Comparison of ENCODE assay signal across 14 cellular contexts in genomic region chr15:36590838-36591237, GRCh38. TPM values are rescaled to one million over a fixed set of nuclear protein-coding genes. Genes with fewer than 3 reads are reported as not detected.
DNase-seq lines count a peak whose midpoint lies in the region; ATAC-seq and TF ChIP-seq lines count a peak whose summit lies in the region.
"Had no signal": no experiment of that assay in that cellular context is flagged by ENCODE, and none has a peak within 500 bp of the region (broad histone marks: within the 10 kb centered on the region; RNA-seq: fewer than 3 reads in every experiment).

No MANE protein-coding gene starts in this region.

- H4K8ac ChIP-seq in IMR-90 (ENCODE audit: low read depth in 2 of 2, low read length in 2 of 2), result no peak overlapping the region

- in situ Hi-C loops in IMR-90 (cut with MboI; ENCODE audit: low sequenced_read_pairs) (no loop called here), brain microvascular endothelial cell (cut with HindIII; ENCODE audit: low pct_ligation_motif_present, low sequenced_read_pairs) (no loop called here)

- peaks cover 19 to 36% of the 10 kb centered on the region in 2 experiments for H3K79me1 ChIP-seq in IMR-90 (ENCODE audit: low read depth in 1 of 2, low read length in 2 of 2)

- H2AK5ac ChIP-seq in IMR-90 (ENCODE audit: low read depth, low read length), result no peak overlapping the region

- H3K27ac Mint-ChIP-seq in activated naive CD8-positive, alpha-beta T cell treated with anti-CD3 and anti-CD28 coated beads, Interleukin-2, amount 10 ng/mL, durations not matched to agents 7 days and 5 days, result no peak overlapping the region
- no peak overlapping the region for H3K27ac Mint-ChIP-seq in activated naive CD8-positive, alpha-beta T cell treated with anti-CD3 and anti-CD28 coated beads, Interleukin-2, amount 50 U/mL, for 24 hours
- H3K27ac Mint-ChIP-seq: T-helper 2 cell treated with Interferon-gamma antibody and Interleukin-4, amounts not matched to agents 5 μg/mL and 100 μg/mL, for 36 hours had no signal

- no peak overlapping the region for H2BK120ac ChIP-seq in IMR-90 (ENCODE audit: low read depth, low read length)

- no peak overlapping the region for H3K56ac ChIP-seq in IMR-90 (ENCODE audit: extremely low read depth, insufficient read depth, low read length)

- H2BK15ac ChIP-seq in IMR-90 (ENCODE audit: low read depth, low read length), result 0 out of 3 replicates have a peak overlapping the region, but pooled peaks have one; percentile 4

- dilution Hi-C loops in IMR-90 (cut with HindIII; ENCODE audit: low sequenced_read_pairs, unreplicated experiment), result no loop called here

- H4K91ac ChIP-seq in IMR-90 (ENCODE audit: insufficient read depth, low read depth, low read length), result no peak overlapping the region

- H3K23ac ChIP-seq in IMR-90 (ENCODE audit: low read depth, low read length), result no peak overlapping the region

- no peak overlapping the region for H3K14ac ChIP-seq in IMR-90 (replicated peaks; ENCODE audit: low read depth, low read length)

- no peak for DNase-seq in activated naive CD8-positive, alpha-beta T cell treated with anti-CD3 and anti-CD28 coated beads, Interleukin-2, amount 10 ng/mL, durations not matched to agents 7 days and 5 days
- DNase-seq in activated naive CD8-positive, alpha-beta T cell treated with anti-CD3 and anti-CD28 coated beads, Interleukin-2, amount 50 U/mL, for 24 hours, result no peak
- DNase-seq in IMR-90 (peak; percentile 96), brain microvascular endothelial cell (peak; percentile 95), GM20000 (ENCODE audit: low spot score) (no peak), DMS114 treated with DMSO at 0.1 percent for 48 hours (lab: John Stamatoyannopoulos, UW; ENCODE audit: unreplicated experiment) (no peak)
- DNase-seq in activated naive CD4-positive, alpha-beta T cell treated with anti-CD3 and anti-CD28 coated beads, Interleukin-2, amount 50 U/mL, for 16 hours, result no peak
- DNase-seq: activated CD8-positive, alpha-beta memory T cell treated with anti-CD3 and anti-CD28 coated beads, Interleukin-2, amount 50 U/mL, for 4 hours; anterior cingulate cortex; GOT3; KBM-7; NCI-H2081 treated with DMSO at 0.1 percent for 48 hours had no signal

- WGBS in IMR-90 (ENCODE audit: extremely low coverage in 2 of 2, insufficient read length in 1 of 2), 2 experiments, result no CpG with 5 or more reads among the region's 2 CpGs

- H3K27me3 Mint-ChIP-seq in activated naive CD8-positive, alpha-beta T cell treated with anti-CD3 and anti-CD28 coated beads, Interleukin-2, amount 10 ng/mL, durations not matched to agents 7 days and 5 days, result no peaks in the 10 kb centered on the region
- no peaks in the 10 kb centered on the region for H3K27me3 Mint-ChIP-seq in activated naive CD8-positive, alpha-beta T cell treated with anti-CD3 and anti-CD28 coated beads, Interleukin-2, amount 50 U/mL, for 24 hours

- H3K36me3 ChIP-seq in IMR-90 (ENCODE audit: control insufficient read depth, insufficient read depth, low read length) (no peaks in the 10 kb centered on the region), brain microvascular endothelial cell (replicated peaks) (no peaks in the 10 kb centered on the region), skeletal muscle satellite cell (ENCODE audit: insufficient read depth, low read length) (no peaks in the 10 kb centered on the region)

- H3K36me3 Mint-ChIP-seq in activated naive CD8-positive, alpha-beta T cell treated with anti-CD3 and anti-CD28 coated beads, Interleukin-2, amount 10 ng/mL, durations not matched to agents 7 days and 5 days, result no peaks in the 10 kb centered on the region
- H3K36me3 Mint-ChIP-seq in activated naive CD8-positive, alpha-beta T cell treated with anti-CD3 and anti-CD28 coated beads, Interleukin-2, amount 50 U/mL, for 24 hours (ENCODE audit: low read depth), result no peaks in the 10 kb centered on the region

- no peak overlapping the region for H2BK20ac ChIP-seq in IMR-90 (ENCODE audit: low read depth, low read length)

- POLR2A ChIA-PET in activated naive CD8-positive, alpha-beta T cell treated with anti-CD3 and anti-CD28 coated beads, Interleukin-2, amount 10 ng/mL, durations not matched to agents 7 days and 5 days (lab: Charles Lee), result interaction anchor here (1.1 kb wide), 1 partner anchor 11 kb away, joined by 3 read pairs; the partner anchor contains the start of gene CDIN1
- POLR2A ChIA-PET in IMR-90 (lab: Charles Lee; ENCODE audit: unreplicated experiment), result no interaction called here

- no peak for TF ChIP-seq RAD21 in IMR-90 (IDR thresholded peaks at IDR 0.05; ENCODE audit: low read length)

- no peak overlapping the region for H2AFZ ChIP-seq in IMR-90 (replicated peaks; ENCODE audit: low read length, poor library complexity)

- H3K9me3 Mint-ChIP-seq in activated naive CD8-positive, alpha-beta T cell treated with anti-CD3 and anti-CD28 coated beads, Interleukin-2, amount 10 ng/mL, durations not matched to agents 7 days and 5 days, result no peaks in the 10 kb centered on the region
- H3K9me3 Mint-ChIP-seq in activated naive CD8-positive, alpha-beta T cell treated with anti-CD3 and anti-CD28 coated beads, Interleukin-2, amount 50 U/mL, for 24 hours, result no peaks in the 10 kb centered on the region
- H3K9me3 Mint-ChIP-seq: T-helper 2 cell treated with Interferon-gamma antibody and Interleukin-4, amounts not matched to agents 5 μg/mL and 100 μg/mL, for 36 hours had no signal

- H3K4me1 Mint-ChIP-seq in activated naive CD8-positive, alpha-beta T cell treated with anti-CD3 and anti-CD28 coated beads, Interleukin-2, amount 10 ng/mL, durations not matched to agents 7 days and 5 days, result peaks cover 10% of the 10 kb centered on the region
- H3K4me1 Mint-ChIP-seq in activated naive CD8-positive, alpha-beta T cell treated with anti-CD3 and anti-CD28 coated beads, Interleukin-2, amount 50 U/mL, for 24 hours, result peaks cover 13% of the 10 kb centered on the region

- TF ChIP-seq POLR2A in IMR-90 (IDR thresholded peaks at IDR 0.05; ENCODE audit: low read depth, low read length), result no peak

- H3K4ac ChIP-seq in IMR-90 (ENCODE audit: low read depth, low read length), result peak overlapping the region; percentile 40; the same call in 1 of the 2 replicates

- peaks cover 8% of the 10 kb centered on the region; the same call in 1 of the 2 replicates for H3K9me1 ChIP-seq in IMR-90 (ENCODE audit: insufficient read depth, low read length)

- no TSS peak for BruUV-seq in IMR-90 (replicated peaks; lab: Mats Ljungman, UMichigan)

- CTCF ChIA-PET in IMR-90 (lab: Yijun Ruan, JAX), result interaction anchor here (1.8 kb wide), 1 partner anchor 90 kb away, joined by 4 read pairs; no protein-coding TSS in a partner anchor

- intact Hi-C loops in IMR-90 (cut with micrococcal nuclease), result loop anchor here (10.0 kb wide), 2 partner anchors 544 to 1066 kb away; no protein-coding TSS in a partner anchor

- H3K4me1 ChIP-seq in IMR-90 (ENCODE audit: control insufficient read depth, insufficient read depth, low read length), result peaks cover 10% of the 10 kb centered on the region
- H3K4me1 ChIP-seq in skeletal muscle satellite cell (ENCODE audit: control insufficient read depth, insufficient read depth, low read length), result peaks cover 26% of the 10 kb centered on the region

- H4K20me1 ChIP-seq in IMR-90 (ENCODE audit: insufficient read depth, low read length), result no peaks in the 10 kb centered on the region

- H3K27me3 ChIP-seq in IMR-90 (ENCODE audit: control insufficient read depth, insufficient read depth, low read length), result no peaks in the 10 kb centered on the region
- no peaks in the 10 kb centered on the region for H3K27me3 ChIP-seq in brain microvascular endothelial cell (replicated peaks)
- H3K27me3 ChIP-seq in skeletal muscle satellite cell (ENCODE audit: control insufficient read depth, insufficient read depth, low read length), result no peaks in the 10 kb centered on the region

- no peak overlapping the region for H3K27ac ChIP-seq in IMR-90 (ENCODE audit: insufficient read depth, low read length)
- H3K27ac ChIP-seq in brain microvascular endothelial cell, result peak overlapping the region; percentile 86

- H3K9ac ChIP-seq in IMR-90 (ENCODE audit: low read depth, low read length) (no peak overlapping the region), skeletal muscle satellite cell (ENCODE audit: low read depth, low read length) (peak overlapping the region; percentile 29)

- no peak overlapping the region for H3K4me3 Mint-ChIP-seq in activated naive CD8-positive, alpha-beta T cell treated with anti-CD3 and anti-CD28 coated beads, Interleukin-2, amount 10 ng/mL, durations not matched to agents 7 days and 5 days
- no peak overlapping the region for H3K4me3 Mint-ChIP-seq in activated naive CD8-positive, alpha-beta T cell treated with anti-CD3 and anti-CD28 coated beads, Interleukin-2, amount 50 U/mL, for 24 hours
- H3K4me3 Mint-ChIP-seq: T-helper 2 cell treated with Interferon-gamma antibody and Interleukin-4, amounts not matched to agents 5 μg/mL and 100 μg/mL, for 36 hours had no signal

- H3K4me2 ChIP-seq in IMR-90 (ENCODE audit: low read depth, low read length), result no peak overlapping the region; the same call in 1 of the 2 replicates
- H3K4me2 ChIP-seq in skeletal muscle satellite cell (ENCODE audit: low read length), result peak overlapping the region; percentile 31

- H2BK5ac ChIP-seq in IMR-90 (ENCODE audit: low read depth, low read length, poor library complexity, severe bottlenecking), result peak overlapping the region; percentile 31

- TF ChIP-seq CTCF in IMR-90 (conservative IDR thresholded peaks at IDR 0.05; ENCODE audit: low read depth, low read length) (no peak), brain microvascular endothelial cell (IDR thresholded peaks at IDR 0.05; ENCODE audit: low read depth, low read length, missing control alignments) (no peak), GM20000 (IDR thresholded peaks at IDR 0.05; ENCODE audit: extremely low read depth, missing control alignments) (no peak)

- no peak overlapping the region for H3K4me3 ChIP-seq in IMR-90 (ENCODE audit: insufficient read depth, low read depth, low read length)
- H3K4me3 ChIP-seq in brain microvascular endothelial cell (ENCODE audit: low read depth, low read length), result no peak overlapping the region
- no peak overlapping the region for H3K4me3 ChIP-seq in skeletal muscle satellite cell (ENCODE audit: low read length)

- H3K9me3 ChIP-seq in IMR-90 (ENCODE audit: control insufficient read depth, insufficient read depth, low read length) (no peaks in the 10 kb centered on the region), skeletal muscle satellite cell (replicated peaks; ENCODE audit: low read length) (no peaks in the 10 kb centered on the region)

- no peak overlapping the region for H2AK9ac ChIP-seq in IMR-90 (replicated peaks; ENCODE audit: low read depth, low read length, poor library complexity)

- ATAC-seq in activated naive CD8-positive, alpha-beta T cell treated with anti-CD3 and anti-CD28 coated beads, Interleukin-2, amount 10 ng/mL, durations not matched to agents 7 days and 5 days (ENCODE audit: low read depth), result peak; percentile 65
- ATAC-seq in activated naive CD8-positive, alpha-beta T cell treated with anti-CD3 and anti-CD28 coated beads, Interleukin-2, amount 50 U/mL, for 24 hours, result no peak
- ATAC-seq in IMR-90 (ENCODE audit: low read depth), result peak; percentile 86

- peak overlapping the region; percentile 20; the same call in 1 of the 2 replicates for H3K18ac ChIP-seq in IMR-90 (ENCODE audit: low read depth, low read length)

- H4K5ac ChIP-seq in IMR-90 (ENCODE audit: low read depth, low read length), result no peak overlapping the region

RNA-seq across cellular contexts. Expression of gene CDIN1, which starts 11.4 kb away (rescaled TPM):
- total RNA-seq in activated naive CD8-positive, alpha-beta T cell treated with anti-CD3 and anti-CD28 coated beads, Interleukin-2, amount 10 ng/mL, durations not matched to agents 7 days and 5 days, result 10 to 100 TPM in 1 of 2 experiments, 1 to 10 TPM in 1; 9.5 to 15.0 TPM
- 17.2 and 36.7 TPM in 2 replicates for total RNA-seq in IMR-90 (2012; rRNA removed)
- polyA plus RNA-seq in IMR-90 (2012; rRNA removed), result 14.2 and 17.4 TPM in 2 replicates
- 17.8 and 25.3 TPM in 2 replicates for polyA plus RNA-seq in IMR-90 (2012; cell fraction: cytosol; rRNA removed)
- 33.8 and 39.3 TPM in 2 replicates for polyA plus RNA-seq in IMR-90 (2012; cell fraction: nucleus; rRNA removed; ENCODE audit: low replicate concordance)
- total RNA-seq in skeletal muscle satellite cell (2012; rRNA removed), result 9.6 and 31.7 TPM in 2 replicates

Comparison
In these comparisons a context has a peak if more than half of its experiments do, and no peak if none do; other contexts are left out.
1. DNase-seq: peak in IMR-90 (single experiment) and brain microvascular endothelial cell (single experiment); none in activated naive CD8-positive, alpha-beta T cell treated with anti-CD3 and anti-CD28 coated beads, Interleukin-2, amount 10 ng/mL, durations not matched to agents 7 days and 5 days (single experiment), activated naive CD8-positive, alpha-beta T cell treated with anti-CD3 and anti-CD28 coated beads, Interleukin-2, amount 50 U/mL, for 24 hours (single experiment), activated naive CD4-positive, alpha-beta T cell treated with anti-CD3 and anti-CD28 coated beads, Interleukin-2, amount 50 U/mL, for 16 hours (single experiment), GM20000 (single experiment) and DMS114 treated with DMSO at 0.1 percent for 48 hours (single experiment).